Comparison of ENCODE assay signal across 8 cellular contexts in genomic region chr1:165631403-165632151, GRCh38. TPM values are rescaled to one million over a fixed set of nuclear protein-coding genes. Genes with fewer than 3 reads are reported as not detected.
DNase-seq lines count a peak whose midpoint lies in the region; ATAC-seq and TF ChIP-seq lines count a peak whose summit lies in the region.

No MANE protein-coding gene starts in this region.

- H3K9me3 ChIP-seq in OCI-LY3 (ENCODE audit: insufficient read depth, low read length) = no peaks in the 10 kb centered on the region
- H3K9me3 ChIP-seq in upper lobe of left lung = no peaks in the 10 kb centered on the region

- H3K36me3 ChIP-seq in OCI-LY3 (replicated peaks; ENCODE audit: low read depth, low read length) (no peaks in the 10 kb centered on the region), upper lobe of left lung (no peaks in the 10 kb centered on the region)

- peak; percentile 45 to 67 for DNase-seq in AML-193 (lab: John Stamatoyannopoulos, UW)
- peak; percentile 21 for DNase-seq in activated T-helper 1 cell treated with anti-CD3 and anti-CD28 coated beads, Interleukin-12 subunit alpha, Interleukin-12 subunit beta, Interleukin-2, Interleukin-4 antibody, amounts not matched to agents 30 ng/mL and 10 ng/mL and 1 ng/mL, durations not matched to agents 14 hours and 24 hours and 36 hours (ENCODE audit: low spot score)
- peak; percentile 72 to 83 for DNase-seq in foreskin keratinocyte
- peak; percentile 65 for DNase-seq in non-pigmented ciliary epithelial cell (ENCODE audit: low read depth)
- peak; percentile 67 to 76 for DNase-seq in upper lobe of left lung

- no peak overlapping the region for H3K4me3 Mint-ChIP-seq in activated T-helper 1 cell treated with anti-CD3 and anti-CD28 coated beads, Interleukin-12 subunit alpha, Interleukin-12 subunit beta, Interleukin-2, Interleukin-4 antibody, amounts not matched to agents 30 ng/mL and 10 ng/mL and 1 ng/mL, durations not matched to agents 14 hours and 24 hours and 36 hours

- peaks cover 25% of the 10 kb centered on the region; the same call in 1 of the 2 replicates for H4K20me1 ChIP-seq in OCI-LY3 (ENCODE audit: insufficient read depth, low read length)

- H3K27me3 ChIP-seq in OCI-LY3 (ENCODE audit: low read depth, low read length) (peaks cover 42% of the 10 kb centered on the region), foreskin keratinocyte (no peaks in the 10 kb centered on the region), upper lobe of left lung (no peaks in the 10 kb centered on the region)

- H3K27me3 Mint-ChIP-seq in activated T-helper 1 cell treated with anti-CD3 and anti-CD28 coated beads, Interleukin-12 subunit alpha, Interleukin-12 subunit beta, Interleukin-2, Interleukin-4 antibody, amounts not matched to agents 30 ng/mL and 10 ng/mL and 1 ng/mL, durations not matched to agents 14 hours and 24 hours and 36 hours (ENCODE audit: insufficient read depth) = peaks cover 9% of the 10 kb centered on the region

- TF ChIP-seq EP300 in upper lobe of left lung (IDR thresholded peaks at IDR 0.05) = no peak

- intact Hi-C loops in activated T-helper 1 cell treated with anti-CD3 and anti-CD28 coated beads, Interleukin-12 subunit alpha, Interleukin-12 subunit beta, Interleukin-2, Interleukin-4 antibody, amounts not matched to agents 30 ng/mL and 10 ng/mL and 1 ng/mL, durations not matched to agents 14 hours and 24 hours and 36 hours (cut with micrococcal nuclease) = loop anchor here (1.0 to 10.0 kb wide), 6 partner anchors 67 to 1207 kb away; partner anchors contain the start of genes ALDH9A1 and POGK

- H3K4me2 ChIP-seq in OCI-LY3 (ENCODE audit: low read length) = peak overlapping the region; percentile 98

- no peak overlapping the region for H3K27ac Mint-ChIP-seq in activated T-helper 1 cell treated with anti-CD3 and anti-CD28 coated beads, Interleukin-12 subunit alpha, Interleukin-12 subunit beta, Interleukin-2, Interleukin-4 antibody, amounts not matched to agents 30 ng/mL and 10 ng/mL and 1 ng/mL, durations not matched to agents 14 hours and 24 hours and 36 hours

- peaks cover 3% of the 10 kb centered on the region for H3K36me3 Mint-ChIP-seq in activated T-helper 1 cell treated with anti-CD3 and anti-CD28 coated beads, Interleukin-12 subunit alpha, Interleukin-12 subunit beta, Interleukin-2, Interleukin-4 antibody, amounts not matched to agents 30 ng/mL and 10 ng/mL and 1 ng/mL, durations not matched to agents 14 hours and 24 hours and 36 hours (ENCODE audit: low read depth)

- ATAC-seq in GM18858 (IDR thresholded peaks at IDR 0.05; ENCODE audit: unreplicated experiment) (peak; percentile 24), HG03097 (IDR thresholded peaks at IDR 0.05; ENCODE audit: low FRiP score, unreplicated experiment) (peak; percentile 15), foreskin keratinocyte (peak; percentile 81), upper lobe of left lung (ENCODE audit: low FRiP score in 2 of 2) (peak; percentile 70 to 75)

- peak overlapping the region; percentile 93 for H3K9ac ChIP-seq in OCI-LY3 (ENCODE audit: low read length)

- peak in 2 of 4 donors; percentile 16 to 56 for TF ChIP-seq POLR2A in upper lobe of left lung (IDR thresholded peaks at IDR 0.05)

- TF ChIP-seq CTCF in OCI-LY3 (IDR thresholded peaks at IDR 0.05; ENCODE audit: low read depth, low read length) = peak; percentile 18
- TF ChIP-seq CTCF in foreskin keratinocyte (conservative IDR thresholded peaks at IDR 0.05) = peak; percentile 39
- TF ChIP-seq CTCF in upper lobe of left lung (IDR thresholded peaks at IDR 0.05) = no peak

- H3K4me3 ChIP-seq in OCI-LY3 (ENCODE audit: low read length) (peak overlapping the region; percentile 92), upper lobe of left lung (peak overlapping the region; percentile 68 to 96 (median 84))

- H3K4me1 Mint-ChIP-seq in activated T-helper 1 cell treated with anti-CD3 and anti-CD28 coated beads, Interleukin-12 subunit alpha, Interleukin-12 subunit beta, Interleukin-2, Interleukin-4 antibody, amounts not matched to agents 30 ng/mL and 10 ng/mL and 1 ng/mL, durations not matched to agents 14 hours and 24 hours and 36 hours (ENCODE audit: low read depth) = peaks cover 13% of the 10 kb centered on the region

- 0 to 1% methylated on average over 14 to 28 of the region's 28 CpGs for WGBS in upper lobe of left lung, 2 donors

- H3K9me3 Mint-ChIP-seq in activated T-helper 1 cell treated with anti-CD3 and anti-CD28 coated beads, Interleukin-12 subunit alpha, Interleukin-12 subunit beta, Interleukin-2, Interleukin-4 antibody, amounts not matched to agents 30 ng/mL and 10 ng/mL and 1 ng/mL, durations not matched to agents 14 hours and 24 hours and 36 hours = no peaks in the 10 kb centered on the region

- peak overlapping the region; percentile 88 for H2AFZ ChIP-seq in OCI-LY3 (ENCODE audit: low read depth, low read length)

- H3K79me2 ChIP-seq in OCI-LY3 (ENCODE audit: low read length) = no peaks in the 10 kb centered on the region

- H3K4me1 ChIP-seq in OCI-LY3 (ENCODE audit: low read length) (peaks cover 46% of the 10 kb centered on the region), foreskin keratinocyte (peaks cover 15% of the 10 kb centered on the region), upper lobe of left lung (peaks cover 41 to 49% (median 46%) of the 10 kb centered on the region in 4 donors)

- H3K27ac ChIP-seq in OCI-LY3 (ENCODE audit: low read length) = no peak overlapping the region
- peak overlapping the region; percentile 64 for H3K27ac ChIP-seq in foreskin keratinocyte
- peak overlapping the region; percentile 86 to 96 (median 88) for H3K27ac ChIP-seq in upper lobe of left lung

RNA-seq across cellular contexts. Expression of gene MGST3, which starts 0.5 kb away (rescaled TPM):
- 23.3 and 25.1 TPM in 2 replicates for total RNA-seq in activated T-helper 1 cell treated with anti-CD3 and anti-CD28 coated beads, Interleukin-12 subunit alpha, Interleukin-12 subunit beta, Interleukin-2, Interleukin-4 antibody, amounts not matched to agents 30 ng/mL and 10 ng/mL and 1 ng/mL, durations not matched to agents 14 hours and 24 hours and 36 hours
- 129 and 158 TPM in 2 replicates for total RNA-seq in foreskin keratinocyte
- 181 and 225 TPM in 2 replicates for polyA plus RNA-seq in foreskin keratinocyte
- total RNA-seq in upper lobe of left lung = 100 to 1,000 TPM in 5 of 6 donors, 10 to 100 TPM in 1; 49.2 to 250 (median 202) TPM

Comparison
In these comparisons a context has a peak if more than half of its experiments do, and no peak if none do; other contexts are left out.
1. DNase-seq: peak in every context shown above with its lines; median percentile 78 in foreskin keratinocyte; 72 in upper lobe of left lung; 65 in non-pigmented ciliary epithelial cell; 56 in AML-193; 21 in activated T-helper 1 cell treated with anti-CD3 and anti-CD28 coated beads, Interleukin-12 subunit alpha, Interleukin-12 subunit beta, Interleukin-2, Interleukin-4 antibody, amounts not matched to agents 30 ng/mL and 10 ng/mL and 1 ng/mL, durations not matched to agents 14 hours and 24 hours and 36 hours.
2. ATAC-seq: peak in every context shown above with its lines; median percentile 81 in foreskin keratinocyte; 72 in upper lobe of left lung; 24 in GM18858; 15 in HG03097.
3. CTCF ChIP-seq: peak in OCI-LY3 (single experiment) and foreskin keratinocyte (single experiment); none in upper lobe of left lung (0 of 6).